ENCODE assay signal across 8 cellular contexts in genomic region chr20:53594068-53595017, GRCh38. TPM values are rescaled to one million over a fixed set of nuclear protein-coding genes. Genes with fewer than 3 reads are reported as not detected.
DNase-seq lines count a peak whose midpoint lies in the region; ATAC-seq, FAIRE-seq and TF ChIP-seq lines count a peak whose summit lies in the region.

No MANE protein-coding gene starts in this region.

- H3K36me3 ChIP-seq in SK-N-MC (ENCODE audit: insufficient read depth, low read length) (no peaks in the 10 kb centered on the region), pancreas (no peaks in the 10 kb centered on the region), thyroid gland (no peaks in the 10 kb centered on the region)

- peak overlapping the region; percentile 91 for H3K4me3 Mint-ChIP-seq in activated naive CD4-positive, alpha-beta T cell treated with anti-CD3 and anti-CD28 coated beads, Interleukin-2, amount 50 U/mL, for 24 hours

- H3K27ac Mint-ChIP-seq in activated naive CD4-positive, alpha-beta T cell treated with anti-CD3 and anti-CD28 coated beads, Interleukin-2, amount 50 U/mL, for 24 hours = peak overlapping the region; percentile 95

- H3K4me3 ChIP-seq in HFF-Myc (replicated peaks; ENCODE audit: low read depth, low read length) = peak overlapping the region; percentile 76
- peak overlapping the region; percentile 93 for H3K4me3 ChIP-seq in SK-N-MC
- peak overlapping the region; percentile 44 to 82 (median 74) for H3K4me3 ChIP-seq in pancreas
- peak overlapping the region; percentile 33 to 94 (median 90) for H3K4me3 ChIP-seq in thyroid gland (replicated peaks in 1 of 3)

- no peaks in the 10 kb centered on the region for H3K9me3 Mint-ChIP-seq in activated naive CD4-positive, alpha-beta T cell treated with anti-CD3 and anti-CD28 coated beads, Interleukin-2, amount 50 U/mL, for 24 hours

- H3K9me3 ChIP-seq in SK-N-MC (ENCODE audit: low read depth, low read length) = no peaks in the 10 kb centered on the region
- H3K9me3 ChIP-seq in pancreas = no peaks in the 10 kb centered on the region
- H3K9me3 ChIP-seq in thyroid gland = no peaks in the 10 kb centered on the region

- WGBS in pancreas, 2 donors = 0 to 2% methylated on average over 62 to 109 of the region's 110 CpGs
- WGBS in thyroid gland, 2 donors = 0 to 1% methylated on average over 10 to 13 of the region's 110 CpGs

- peaks cover 65% of the 10 kb centered on the region for H3K4me1 Mint-ChIP-seq in activated naive CD4-positive, alpha-beta T cell treated with anti-CD3 and anti-CD28 coated beads, Interleukin-2, amount 50 U/mL, for 24 hours

- intact Hi-C loops in Right ventricle myocardium inferior (cut with DNase I) (loop anchor here (1.0 to 10.0 kb wide), 3 partner anchors 233 to 620 kb away; no protein-coding TSS in a partner anchor), pancreas (cut with DNase I) (no loop called here), thyroid gland (cut with DNase I) (no loop called here)

- H3K27me3 ChIP-seq in pancreas (no peaks in the 10 kb centered on the region), thyroid gland (no peaks in the 10 kb centered on the region)

- no peaks in the 10 kb centered on the region for H3K36me3 Mint-ChIP-seq in activated naive CD4-positive, alpha-beta T cell treated with anti-CD3 and anti-CD28 coated beads, Interleukin-2, amount 50 U/mL, for 24 hours

- peak; percentile 71 to 73 for TF ChIP-seq POLR2A in thyroid gland (IDR thresholded peaks at IDR 0.05)

- no peaks in the 10 kb centered on the region for H3K27me3 Mint-ChIP-seq in activated naive CD4-positive, alpha-beta T cell treated with anti-CD3 and anti-CD28 coated beads, Interleukin-2, amount 50 U/mL, for 24 hours

- H3K9ac ChIP-seq in SK-N-MC (ENCODE audit: insufficient read length) = peak overlapping the region; percentile 84

- peaks cover 3 to 23% (median 12%) of the 10 kb centered on the region in 3 donors for H3K4me1 ChIP-seq in pancreas
- peaks cover 15 to 26% of the 10 kb centered on the region in 2 donors for H3K4me1 ChIP-seq in thyroid gland

- TF ChIP-seq CTCF in HFF-Myc (IDR thresholded peaks at IDR 0.05; ENCODE audit: low read depth, low read length, missing control alignments) (no peak), pancreas (IDR thresholded peaks at IDR 0.05) (no peak), thyroid gland (IDR thresholded peaks at IDR 0.05) (peak in 1 of 6 experiments; percentile 24)

- ATAC-seq in Right ventricle myocardium inferior = peak; percentile 94
- peak; percentile 73 to 85 (median 82) for ATAC-seq in pancreas

- H3K27ac ChIP-seq in SK-N-MC = peak overlapping the region; percentile 87
- H3K27ac ChIP-seq in pancreas = peak overlapping the region; percentile 95 to 100 (median 98)
- peak overlapping the region; percentile 99 to 100 (median 100) for H3K27ac ChIP-seq in thyroid gland

- FAIRE-seq in pancreas (lab: Jason Lieb, UNC) = no peak

- DNase-seq in GM04504 (ENCODE audit: low read depth) (peak; percentile 83), HFF-Myc (ENCODE audit: extremely low read depth, low read depth) (no peak), NAMALWA (ENCODE audit: low spot score) (peak; percentile 92), SK-N-MC (ENCODE audit: low read depth, low spot score) (no peak), Right ventricle myocardium inferior (ENCODE audit: missing footprints) (peak; percentile 99), pancreas (peak; percentile 94 to 100 (median 98)), thyroid gland (peak; percentile 95 to 97)

RNA-seq across cellular contexts. Expression of gene ZNF217, which starts 0.7 kb away (rescaled TPM):
- total RNA-seq in Right ventricle myocardium inferior = 8.3 TPM
- total RNA-seq in pancreas = 10 to 100 TPM; 10.2 to 29.5 (median 13.4) TPM
- 1 to 10 TPM; 4.2 to 5.1 TPM for polyA plus RNA-seq in pancreas
- 10 to 100 TPM; 18.0 to 42.8 (median 27.8) TPM for total RNA-seq in thyroid gland

Comparison
In these comparisons a context has a peak if more than half of its experiments do, and no peak if none do; other contexts are left out.
1. DNase-seq: peak in GM04504 (single experiment), NAMALWA (single experiment), Right ventricle myocardium inferior (single experiment), pancreas (6 of 6) and thyroid gland (2 of 2); none in HFF-Myc (single experiment) and SK-N-MC (single experiment).
2. Peak in every context shown above with its lines, with median percentiles within 50 percentile points of each other: H3K4me3 ChIP-seq and H3K27ac ChIP-seq.